9 cellular contexts compared by ENCODE assay signal in genomic region chr19:3852614-3853254, GRCh38. TPM values are rescaled to one million over a fixed set of nuclear protein-coding genes. Genes with fewer than 3 reads are reported as not detected.
DNase-seq lines count a peak whose midpoint lies in the region; ATAC-seq and TF ChIP-seq lines count a peak whose summit lies in the region.
"Had no signal": no experiment of that assay in that cellular context is flagged by ENCODE, and none has a peak within 500 bp of the region (broad histone marks: within the 10 kb centered on the region; RNA-seq: fewer than 3 reads in every experiment).

No MANE protein-coding gene starts in this region.

- no peaks in the 10 kb centered on the region for H3K27me3 ChIP-seq in ascending aorta

- DNase-seq in Calu3 (peak; percentile 84), T-helper 17 cell (peak in 1 of 3 donors; percentile 22), epithelial cell of proximal tubule (ENCODE audit: low read depth) (peak; percentile 22), ascending aorta (ENCODE audit: low spot score in 2 of 2) (no peak)
- peak; percentile 29 for DNase-seq in stimulated activated CD8-positive, alpha-beta memory T cell treated with anti-CD3 and anti-CD28 coated beads, Interleukin-4, amount 100 ng/mL, for 48 hours

- peak; percentile 48 for ATAC-seq in T-helper 17 cell
- no peak for ATAC-seq in GM21825 (IDR thresholded peaks at IDR 0.05; ENCODE audit: unreplicated experiment)
- ATAC-seq in HG02759 (IDR thresholded peaks at IDR 0.05; ENCODE audit: unreplicated experiment), result no peak

- POLR2A ChIA-PET in HEK293 (lab: Yijun Ruan, JAX), result interaction anchor here (0.5 to 1.6 kb wide), 8 partner anchors 9 to 313 kb away, joined by 3 to 13 read pairs (median 5); partner anchors contain the start of genes DAPK3, EEF2 and PIAS4

- no TSS peak for BruUV-seq in Calu3 (replicated peaks; lab: Mats Ljungman, UMichigan)

- H3K4me1 ChIP-seq in HEK293 (ENCODE audit: control insufficient read depth, insufficient read depth, low read length), result no peaks in the 10 kb centered on the region
- H3K4me1 ChIP-seq in ascending aorta, result no peaks in the 10 kb centered on the region
- H3K4me1 ChIP-seq: parathyroid adenoma had no signal

- no peaks in the 10 kb centered on the region for H3K9me3 ChIP-seq in HEK293 (ENCODE audit: control insufficient read depth, insufficient read depth, low read depth, low read length)
- H3K9me3 ChIP-seq in T-helper 17 cell (ENCODE audit: control insufficient read depth, low read length, poor library complexity, severe bottlenecking), result no peaks in the 10 kb centered on the region
- peaks cover 11 to 16% of the 10 kb centered on the region in 2 donors for H3K9me3 ChIP-seq in ascending aorta

- TF ChIP-seq CTCF in Calu3 (IDR thresholded peaks at IDR 0.05; ENCODE audit: unreplicated experiment), result peak; percentile 51
- no peak for TF ChIP-seq CTCF in HEK293 (tag by site-specific recombination; IDR thresholded peaks at IDR 0.05)
- peak; percentile 64 for TF ChIP-seq CTCF in epithelial cell of proximal tubule (conservative IDR thresholded peaks at IDR 0.05; ENCODE audit: low read depth, low read length)
- TF ChIP-seq CTCF in ascending aorta (IDR thresholded peaks at IDR 0.05), result no peak

- H3K4me3 ChIP-seq in HEK293 (ENCODE audit: low read depth, low read length) (no peak overlapping the region), epithelial cell of proximal tubule (ENCODE audit: low read depth, low read length) (no peak overlapping the region), ascending aorta (no peak overlapping the region)

- H3K4me3 Mint-ChIP-seq in Calu3 (ENCODE audit: low read depth, unreplicated experiment) (no peak overlapping the region), T-helper 17 cell (no peak overlapping the region)

- H3K36me3 ChIP-seq in HEK293 (ENCODE audit: control insufficient read depth in 2 of 2, insufficient read depth in 1 of 2, low read length in 2 of 2) (no peaks in the 10 kb centered on the region), ascending aorta (no peaks in the 10 kb centered on the region)

- H3K4me1 Mint-ChIP-seq in Calu3 (ENCODE audit: low read depth, unreplicated experiment) (peaks cover 26% of the 10 kb centered on the region), T-helper 17 cell (no peaks in the 10 kb centered on the region)

- H3K27ac ChIP-seq in HEK293 (ENCODE audit: extremely low read depth, low read depth, low read length) (no peak overlapping the region), ascending aorta (no peak overlapping the region)
- H3K27ac ChIP-seq: parathyroid adenoma had no signal

- no peak overlapping the region for H3K27ac Mint-ChIP-seq in Calu3 (ENCODE audit: unreplicated experiment)
- H3K27ac Mint-ChIP-seq in T-helper 17 cell, result no peak overlapping the region

- intact Hi-C loops in Calu3 (cut with micrococcal nuclease; ENCODE audit: unreplicated experiment), result loop anchor here (5.0 to 10.0 kb wide), 2 partner anchors 135 to 352 kb away; partner anchors contain the start of gene EEF2
- intact Hi-C loops in ascending aorta (cut with DNase I), result no loop called here

- H3K36me3 Mint-ChIP-seq in Calu3 (ENCODE audit: insufficient read depth, unreplicated experiment) (peaks cover 5% of the 10 kb centered on the region), T-helper 17 cell (ENCODE audit: low read depth) (peaks cover 2% of the 10 kb centered on the region)

- CTCF ChIA-PET in Calu3 (lab: Charles Lee), result interaction anchor here (0.5 to 1.6 kb wide), 8 partner anchors 31 to 349 kb away, joined by 3 to 16 read pairs (median 3); no protein-coding TSS in a partner anchor
- CTCF ChIA-PET in HEK293 (lab: Yijun Ruan, JAX), result interaction anchor here (0.6 to 2.6 kb wide), 10 partner anchors 9 to 287 kb away, joined by 3 to 11 read pairs (median 3); no protein-coding TSS in a partner anchor

- H3K27me3 Mint-ChIP-seq in Calu3 (ENCODE audit: unreplicated experiment), result no peaks in the 10 kb centered on the region
- peaks cover 3% of the 10 kb centered on the region for H3K27me3 Mint-ChIP-seq in T-helper 17 cell

- H3K9me3 Mint-ChIP-seq in Calu3 (ENCODE audit: low read depth, unreplicated experiment), result no peaks in the 10 kb centered on the region

TF ChIP-seq in HEK293, 187 proteins besides CTCF, POLR2A, EP300 and RAD21 (continues in another document):
- TF ChIP-seq ZFP37 (tag by site-specific recombination; IDR thresholded peaks at IDR 0.05), result no peak
- TF ChIP-seq ZNF843 (tag by site-specific recombination; IDR thresholded peaks at IDR 0.05), result no peak
- TF ChIP-seq ZNF140 (tag by site-specific recombination; IDR thresholded peaks at IDR 0.05), result no peak
- TF ChIP-seq ZNF146 (tag by site-specific recombination; IDR thresholded peaks at IDR 0.05), result no peak
- 0 out of 2 replicates have a peak, but pooled peaks have one; percentile 51 for TF ChIP-seq KLF17 (tag by site-specific recombination; IDR thresholded peaks at IDR 0.05)
- no peak for TF ChIP-seq ZNF175 (tag by site-specific recombination; IDR thresholded peaks at IDR 0.05)
- TF ChIP-seq ZBTB20 (tag by site-specific recombination; IDR thresholded peaks at IDR 0.05), result peak; percentile 54
- no peak for TF ChIP-seq ZNF571 (tag by site-specific recombination; IDR thresholded peaks at IDR 0.05)
- TF ChIP-seq ZFP3 (tag by site-specific recombination; IDR thresholded peaks at IDR 0.05; ENCODE audit: low read depth), result no peak
- no peak for TF ChIP-seq ZBTB49 (tag by site-specific recombination; IDR thresholded peaks at IDR 0.05; ENCODE audit: low read depth)
- no peak for TF ChIP-seq ZBTB7A (tag by site-specific recombination; IDR thresholded peaks at IDR 0.05; ENCODE audit: low read depth)
- no peak for TF ChIP-seq PBX3 (CRISPR knock-in tag; IDR thresholded peaks at IDR 0.05)
- TF ChIP-seq ZNF214 (tag by site-specific recombination; IDR thresholded peaks at IDR 0.05; ENCODE audit: borderline replicate concordance), result no peak
- TF ChIP-seq ZNF16 (tag by site-specific recombination; IDR thresholded peaks at IDR 0.05; ENCODE audit: low read depth), result no peak
- no peak for TF ChIP-seq ZNF514 (tag by site-specific recombination; IDR thresholded peaks at IDR 0.05)
- TF ChIP-seq PATZ1 (tag by site-specific recombination; IDR thresholded peaks at IDR 0.05), result peak; percentile 55

RNA-seq across cellular contexts. Expression of gene ZFR2, which starts 16.1 kb away (rescaled TPM):
- total RNA-seq in Calu3 (2022) (not detected in 2 replicates), T-helper 17 cell (1 to 10 TPM; 1.2 to 1.3 TPM), epithelial cell of proximal tubule (not detected in 2 replicates), ascending aorta (not detected)

RNA-seq across cellular contexts. Expression of gene ATCAY, which starts 27.8 kb away (rescaled TPM):
- total RNA-seq in Calu3 (2022) (not detected in 2 replicates), T-helper 17 cell (under 1 TPM in 1 of 2 donors, not detected in 1; 0.60 TPM), epithelial cell of proximal tubule (not detected in 2 replicates), ascending aorta (not detected)

Comparison
In these comparisons a context has a peak if more than half of its experiments do, and no peak if none do; other contexts are left out.
1. DNase-seq: peak in Calu3 (single experiment), epithelial cell of proximal tubule (single experiment) and stimulated activated CD8-positive, alpha-beta memory T cell treated with anti-CD3 and anti-CD28 coated beads, Interleukin-4, amount 100 ng/mL, for 48 hours (single experiment); none in ascending aorta (0 of 2).
2. CTCF ChIP-seq: peak in Calu3 (single experiment) and epithelial cell of proximal tubule (single experiment); none in HEK293 (single experiment) and ascending aorta (0 of 3).